1 cellular context compared by ENCODE assay signal in the genomic region with DNA sequence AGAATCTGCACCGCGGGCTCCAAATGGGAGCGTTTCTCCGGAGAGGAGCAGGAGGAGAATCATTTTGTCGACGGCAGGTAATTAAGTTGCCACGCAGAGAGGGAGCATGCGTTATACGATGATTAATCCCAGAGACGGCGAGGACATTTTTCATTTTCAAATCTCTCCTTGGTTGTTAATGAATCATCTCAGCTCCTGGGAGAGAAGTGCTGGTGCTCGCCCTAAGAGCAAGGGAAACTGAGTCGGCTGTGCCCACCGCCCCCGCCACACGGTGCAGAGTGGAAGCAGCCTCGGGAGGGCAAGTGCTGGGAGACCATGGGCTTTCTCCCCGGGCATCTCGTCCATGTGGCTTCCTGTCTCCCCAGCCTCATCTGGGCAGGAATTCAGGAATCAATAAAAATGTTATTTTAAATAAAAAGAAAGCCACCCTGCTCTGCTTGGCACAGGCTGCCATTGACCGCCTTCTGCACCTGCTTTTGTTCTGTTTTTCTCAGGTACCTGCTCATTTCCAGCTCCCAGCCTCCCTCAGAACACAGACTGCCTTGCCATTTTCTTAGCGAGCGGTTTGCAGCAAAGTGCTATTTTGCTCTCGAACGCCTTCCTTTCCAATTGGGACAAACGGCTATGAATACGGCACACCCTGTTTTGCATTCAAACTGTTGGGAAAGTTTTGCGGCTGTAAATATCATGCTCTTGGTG.
TF ChIP-seq lines count a peak whose summit lies in the region.

No MANE protein-coding gene starts in this region.

TF ChIP-seq in H1, 55 proteins besides CTCF, POLR2A, EP300 and RAD21:
- no peak for TF ChIP-seq NANOG (IDR thresholded peaks at IDR 0.05; ENCODE audit: insufficient read depth, low read depth, low read length, poor library complexity, severe bottlenecking)
- TF ChIP-seq CBX5 (IDR thresholded peaks at IDR 0.05; ENCODE audit: low read depth, low read length) = no peak
- TF ChIP-seq, protein P1, sequence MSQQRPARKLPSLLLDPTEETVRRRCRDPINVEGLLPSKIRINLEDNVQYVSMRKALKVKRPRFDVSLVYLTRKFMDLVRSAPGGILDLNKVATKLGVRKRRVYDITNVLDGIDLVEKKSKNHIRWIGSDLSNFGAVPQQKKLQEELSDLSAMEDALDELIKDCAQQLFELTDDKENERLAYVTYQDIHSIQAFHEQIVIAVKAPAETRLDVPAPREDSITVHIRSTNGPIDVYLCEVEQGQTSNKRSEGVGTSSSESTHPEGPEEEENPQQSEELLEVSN (IDR thresholded peaks at IDR 0.05) = no peak
TF ChIP-seq in H1: peak in this region for 0.
